Comparison of ENCODE assay signal across 19 cellular contexts in the genomic region with DNA sequence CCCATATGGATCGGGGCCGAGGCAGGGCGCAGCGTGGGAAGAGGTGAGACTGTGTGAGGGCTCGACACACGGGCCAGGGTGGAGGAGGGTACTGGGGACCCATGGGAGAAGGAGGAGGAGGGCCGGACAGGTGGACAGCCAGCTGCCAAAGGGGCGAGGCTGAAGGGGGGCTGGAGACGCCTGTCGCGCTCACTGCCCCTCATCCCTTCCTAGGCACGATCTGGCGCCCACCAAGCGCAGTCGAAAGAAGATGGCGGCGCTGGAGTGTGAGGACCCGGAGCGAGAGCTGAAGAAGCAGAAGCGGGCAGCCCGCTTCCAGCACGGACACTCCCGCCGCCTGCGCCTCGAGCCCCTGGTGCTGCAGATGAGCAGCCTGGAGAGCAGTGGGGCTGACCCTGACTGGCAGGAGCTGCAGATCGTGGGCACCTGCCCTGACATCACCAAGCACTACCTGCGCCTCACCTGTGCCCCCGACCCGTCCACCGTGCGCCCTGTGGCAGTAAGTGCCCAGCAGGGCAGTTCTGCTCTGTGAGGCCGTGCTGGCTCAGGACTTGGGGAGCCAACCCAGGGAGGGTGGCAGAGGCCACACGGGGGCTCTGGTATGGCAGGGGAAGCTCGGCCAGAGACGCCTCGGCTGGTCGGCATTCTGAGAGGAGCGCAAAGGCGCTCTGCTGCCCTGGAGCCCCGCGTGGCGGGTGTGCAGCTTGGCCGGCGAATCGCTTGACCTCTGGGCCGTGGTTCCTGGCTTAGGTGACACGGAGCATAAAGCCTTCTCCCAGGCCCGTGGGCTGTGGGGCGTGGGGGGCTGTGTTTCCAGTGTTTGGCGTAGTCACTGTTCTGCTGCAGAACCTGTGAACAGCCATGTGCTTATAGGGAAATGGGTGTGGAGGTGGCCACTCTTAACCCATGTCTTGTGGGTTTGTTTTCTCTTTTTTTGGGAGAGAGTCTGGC. TPM values are rescaled to one million over a fixed set of nuclear protein-coding genes. Genes with fewer than 3 reads are reported as not detected.
DNase-seq lines count a peak whose midpoint lies in the region; ATAC-seq, FAIRE-seq and TF ChIP-seq lines count a peak whose summit lies in the region.
"Had no signal": no experiment of that assay in that cellular context is flagged by ENCODE, and none has a peak within 500 bp of the region (broad histone marks: within the 10 kb centered on the region; RNA-seq: fewer than 3 reads in every experiment).

No MANE protein-coding gene starts in this region.

- no peak overlapping the region for H3K27ac ChIP-seq in CD8-positive, alpha-beta T cell (ENCODE audit: low read depth, low read length)
- H3K27ac ChIP-seq in GM12878 (ENCODE audit: control insufficient read depth, insufficient read depth), result no peak overlapping the region
- no peak overlapping the region for H3K27ac ChIP-seq in left lung
- H3K27ac ChIP-seq: GM23248 had no signal

- no peak for TF ChIP-seq EP300 in GM12878 (IDR thresholded peaks at IDR 0.05; ENCODE audit: borderline replicate concordance in 1 of 2, control insufficient read depth in 1 of 2, low read depth in 2 of 2, low read length in 2 of 2)

- SMC1A ChIA-PET in GM12878 (lab: Charles Lee; ENCODE audit: uncharacterized antibody, unreplicated experiment), result no interaction called here

- peaks cover 5% of the 10 kb centered on the region for H3K4me1 ChIP-seq in CD8-positive, alpha-beta T cell (ENCODE audit: insufficient read depth, low read length)
- H3K4me1 ChIP-seq in GM12878 (ENCODE audit: control insufficient read depth, insufficient read depth, low read length) (no peaks in the 10 kb centered on the region), left lung (peaks cover 7 to 35% of the 10 kb centered on the region in 2 donors)
- H3K4me1 ChIP-seq: Caco-2 had no signal

- H2AFZ ChIP-seq in GM12878 (ENCODE audit: control insufficient read depth, low read depth, low read length), result no peak overlapping the region
- H2AFZ ChIP-seq: GM23248 had no signal

- TF ChIP-seq POLR2A in GM12878 (IDR thresholded peaks at IDR 0.05; ENCODE audit: low read depth, low read length), result no peak; the same call in 1 of the 2 replicates

- TF ChIP-seq CTCF in CD8-positive, alpha-beta T cell (IDR thresholded peaks at IDR 0.05), result no peak
- TF ChIP-seq CTCF in GM12878 (IDR thresholded peaks at IDR 0.05 in 2 of 3, conservative IDR thresholded peaks at IDR 0.05 in 1 of 3; ENCODE audit: control insufficient read depth in 2 of 3, extremely low read depth in 1 of 3, insufficient read depth in 1 of 3, low read depth in 3 of 3, low read length in 3 of 3) (no peak), left lung (IDR thresholded peaks at IDR 0.05) (no peak)

- no peaks in the 10 kb centered on the region for H3K27me3 Mint-ChIP-seq in CD8-positive, alpha-beta T cell (ENCODE audit: low read depth)

- H3K9me3 ChIP-seq in CD8-positive, alpha-beta T cell (ENCODE audit: low read length), result no peaks in the 10 kb centered on the region
- H3K9me3 ChIP-seq in GM12878 (replicated peaks; ENCODE audit: control insufficient read depth, insufficient read depth, low read length), result no peaks in the 10 kb centered on the region
- no peaks in the 10 kb centered on the region for H3K9me3 ChIP-seq in left lung
- H3K9me3 ChIP-seq: Caco-2 had no signal

- in situ Hi-C loops in GM12878 (cut with MboI), result no loop called here

- H3K36me3 ChIP-seq in CD8-positive, alpha-beta T cell (ENCODE audit: insufficient read depth, low read length), result peaks cover 83% of the 10 kb centered on the region
- H3K36me3 ChIP-seq in GM12878 (ENCODE audit: control insufficient read depth in 2 of 2, insufficient read depth in 2 of 2, low read length in 1 of 2) (peaks cover 23 to 77% of the 10 kb centered on the region in 2 experiments), left lung (peaks cover 0 to 100% of the 10 kb centered on the region in 2 donors)

- intact Hi-C loops in CD8-positive, alpha-beta T cell (cut with DNase I, micrococcal nuclease), result no loop called here
- intact Hi-C loops in GM12878 (cut with micrococcal nuclease; ENCODE audit: unreplicated experiment), result no loop called here
- intact Hi-C loops in left lung (cut with DNase I), result no loop called here

- RAD21 ChIA-PET in GM12878 (lab: Charles Lee; ENCODE audit: unreplicated experiment), result no interaction called here

- peaks cover 33% of the 10 kb centered on the region for H3K4me1 Mint-ChIP-seq in CD8-positive, alpha-beta T cell (ENCODE audit: low read depth)

- H3K27me3 ChIP-seq in CD8-positive, alpha-beta T cell (ENCODE audit: insufficient read depth, low read length), result no peaks in the 10 kb centered on the region
- H3K27me3 ChIP-seq in GM12878 (replicated peaks in 1 of 2; ENCODE audit: control insufficient read depth in 2 of 2, insufficient read depth in 2 of 2, low read length in 1 of 2) (no peaks in the 10 kb centered on the region), left lung (no peaks in the 10 kb centered on the region)

- peak; percentile 7 for ATAC-seq in CD8-positive, alpha-beta T cell
- no peak for ATAC-seq in GM12878
- no peak for ATAC-seq in left lung
- ATAC-seq in HG02938 (IDR thresholded peaks at IDR 0.05; ENCODE audit: unreplicated experiment), result no peak
- ATAC-seq: HCT116 had no signal

- BruUV-seq in GM12878 (replicated peaks; lab: Mats Ljungman, UMichigan), result no TSS peak

- no peak for TF ChIP-seq RAD21 in GM12878 (IDR thresholded peaks at IDR 0.05; ENCODE audit: insufficient read depth, low read depth, low read length)

- POLR2A ChIA-PET in CD8-positive, alpha-beta T cell (lab: Charles Lee), result interaction anchor here (2.9 kb wide), 1 partner anchor 8 kb away, joined by 16 read pairs; a partner anchor contains a TSS
- POLR2A ChIA-PET in GM12878 (lab: Charles Lee), result no interaction called here

- FAIRE-seq in GM12878 (lab: Jason Lieb, UNC), result no peak

- no peaks in the 10 kb centered on the region for H3K9me3 Mint-ChIP-seq in CD8-positive, alpha-beta T cell

- H3K36me3 Mint-ChIP-seq in CD8-positive, alpha-beta T cell, result peaks cover 91% of the 10 kb centered on the region

- H4K20me1 ChIP-seq in GM12878 (ENCODE audit: control insufficient read depth, insufficient read depth), result no peaks in the 10 kb centered on the region; the same call in 1 of the 2 replicates

- no peak overlapping the region for H3K9ac ChIP-seq in GM12878 (ENCODE audit: control insufficient read depth, insufficient read depth, low read length)
- H3K9ac ChIP-seq: GM23248 had no signal

- WGBS in GM12878 (ENCODE audit: insufficient coverage, insufficient replicate concordance, low lambda C conversion rate, missing lambda C conversion rate), result 96% methylated on average over 46 of the region's 51 CpGs

- no peak overlapping the region for H3K4me2 ChIP-seq in GM12878 (ENCODE audit: control insufficient read depth, insufficient read depth)

- DNase-seq in CD8-positive, alpha-beta T cell, result no peak
- DNase-seq in GM12878 (ENCODE audit: low read depth, low spot score) (no peak), left lung (peak; percentile 19 to 77), NOMO-1 (lab: John Stamatoyannopoulos, UW; ENCODE audit: unreplicated experiment in 2 of 2) (no peak), iPS-NIHi7 (ENCODE audit: extremely low spot score) (no peak)
- DNase-seq: Caco-2; GM23248; KG1; NCI-H1436; NCI-H2029; NCI-H2171 treated with DMSO at 0.1 percent for 48 hours; NCI-H446 treated with DMSO at 0.1 percent for 48 hours; NK-92 treated with Interleukin-12 subunit alpha and Interleukin-12 subunit beta, amount 100 ng/mL, for 24 hours; OCI-M1; SIG-M5 had no signal

- CTCF ChIA-PET in CD8-positive, alpha-beta T cell (lab: Charles Lee), result no interaction called here
- CTCF ChIA-PET in GM12878 (lab: Yijun Ruan, JAX), result no interaction called here

- no peak overlapping the region for H3K4me3 ChIP-seq in CD8-positive, alpha-beta T cell (ENCODE audit: low read depth, low read length)
- no peak overlapping the region for H3K4me3 ChIP-seq in GM12878
- no peak overlapping the region for H3K4me3 ChIP-seq in left lung
- H3K4me3 ChIP-seq: GM23248 had no signal

- H3K79me2 ChIP-seq in GM12878 (ENCODE audit: control insufficient read depth, insufficient read depth, low read length), result peaks cover 9% of the 10 kb centered on the region

- H3K27ac Mint-ChIP-seq in CD8-positive, alpha-beta T cell, result no peak overlapping the region

- H3K4me3 Mint-ChIP-seq in CD8-positive, alpha-beta T cell, result no peak overlapping the region
- H3K4me3 Mint-ChIP-seq: CD14-positive monocyte had no signal

RNA-seq across cellular contexts. Expression of a gene that starts 6.9 kb away (rescaled TPM):
- total RNA-seq in CD8-positive, alpha-beta T cell, result 1 to 10 TPM; 2.3 to 2.7 TPM
- 3.4 and 4.5 TPM in 2 replicates for total RNA-seq in GM12878 (2013; cell fraction: nucleolus; rRNA removed)
- total RNA-seq in GM12878 (2014; rRNA removed) (2.9 and 4.0 TPM in 2 replicates), GM12878 (2014; rRNA removed; fragmentation: Illumina TruSeq; extraction: Trizol) (0.76 and 0.78 TPM in 2 replicates), GM12878 (2021) (2.5 and 3.5 TPM in 2 replicates), left lung (1 to 10 TPM; 5.4 to 8.8 TPM)
- polyA plus RNA-seq in GM12878 (2011; ENCODE audit: low read depth), result 0.26 TPM
- polyA plus RNA-seq in GM12878 (2011; rRNA removed) (0.09 and 0.20 TPM in 2 replicates), GM12878 (2014; fragmentation: Illumina TruSeq; extraction: Trizol) (0.11 and 0.46 TPM in 2 replicates), GM12878 (2014; fragmentation: Nextera tagmentation; extraction: Ambion mirVana) (1 to 10 TPM in 1 of 2 experiments, under 1 TPM in 1; 0.18 to 1.7 TPM), GM12878 (2014; rRNA removed) (2.1 and 2.7 TPM in 2 replicates), GM12878 (2016; fragmentation: Nextera tagmentation; extraction: Ambion mirVana) (under 1 TPM in 1 of 2 experiments, not detected in 1; 0.09 TPM)
- 0.27 and 0.55 TPM in 2 replicates for polyA plus RNA-seq in GM12878 (2011; cell fraction: cytosol; rRNA removed)
- 0.67 and 0.78 TPM in 2 replicates for polyA plus RNA-seq in GM12878 (2011; cell fraction: nucleus; rRNA removed)
- 1.1 and 1.8 TPM in 2 replicates for polyA plus RNA-seq in GM12878 (2012)
- 0.22 and 1.8 TPM in 2 replicates for polyA minus RNA-seq in GM12878 (2011; rRNA and poly(A)+ RNA removed)
- polyA minus RNA-seq in GM12878 (2011; cell fraction: cytosol; rRNA and poly(A)+ RNA removed), result 1.2 and 1.7 TPM in 2 replicates
- polyA minus RNA-seq in GM12878 (2011; cell fraction: nucleus; rRNA and poly(A)+ RNA removed), result 2.8 and 3.3 TPM in 2 replicates

RNA-seq across cellular contexts. Expression of a gene that starts 7.7 kb away (rescaled TPM):
- 100 to 1,000 TPM; 514 to 558 TPM for total RNA-seq in CD8-positive, alpha-beta T cell
- 745 and 840 TPM in 2 replicates for total RNA-seq in GM12878 (2013; cell fraction: nucleolus; rRNA removed)
- total RNA-seq in GM12878 (2014; rRNA removed), result 21.7 and 26.3 TPM in 2 replicates
- total RNA-seq in GM12878 (2014; rRNA removed; fragmentation: Illumina TruSeq; extraction: Trizol), result 11.3 and 11.5 TPM in 2 replicates
- total RNA-seq in GM12878 (2021), result 119 and 145 TPM in 2 replicates
- polyA plus RNA-seq in GM12878 (2011; ENCODE audit: low read depth), result 107 TPM
- polyA plus RNA-seq in GM12878 (2011; rRNA removed), result 16.2 and 36.4 TPM in 2 replicates
- 67.6 and 93.3 TPM in 2 replicates for polyA plus RNA-seq in GM12878 (2011; cell fraction: cytosol; rRNA removed)
- 848 and 1,111 TPM in 2 replicates for polyA plus RNA-seq in GM12878 (2011; cell fraction: nucleus; rRNA removed)
- 140 and 142 TPM in 2 replicates for polyA plus RNA-seq in GM12878 (2012)
- polyA plus RNA-seq in GM12878 (2014; fragmentation: Illumina TruSeq; extraction: Trizol), result 14.8 and 32.4 TPM in 2 replicates
- polyA plus RNA-seq in GM12878 (2014; fragmentation: Nextera tagmentation; extraction: Ambion mirVana), result 1 to 10 TPM; 2.3 to 2.5 TPM
- polyA plus RNA-seq in GM12878 (2014; rRNA removed), result 143 and 168 TPM in 2 replicates
- 10 to 100 TPM; 46.0 to 51.4 TPM for polyA plus RNA-seq in GM12878 (2016; fragmentation: Nextera tagmentation; extraction: Ambion mirVana)
- polyA minus RNA-seq in GM12878 (2011; rRNA and poly(A)+ RNA removed), result 30.6 and 63.8 TPM in 2 replicates
- polyA minus RNA-seq in GM12878 (2011; cell fraction: cytosol; rRNA and poly(A)+ RNA removed), result 25.0 and 27.4 TPM in 2 replicates
- polyA minus RNA-seq in GM12878 (2011; cell fraction: nucleus; rRNA and poly(A)+ RNA removed), result 96.6 and 120 TPM in 2 replicates
- 100 to 1,000 TPM; 138 to 144 TPM for total RNA-seq in left lung

RNA-seq across cellular contexts. Expression of a gene that starts 16.4 kb away (rescaled TPM):
- total RNA-seq in CD8-positive, alpha-beta T cell, result not detected
- total RNA-seq in GM12878 (2013; cell fraction: nucleolus; rRNA removed), result 3.9 and 7.3 TPM in 2 replicates
- total RNA-seq in GM12878 (2014; rRNA removed) (1.3 and 1.8 TPM in 2 replicates), GM12878 (2014; rRNA removed; fragmentation: Illumina TruSeq; extraction: Trizol) (1.2 TPM in 1 of 2 replicates, not detected in the other), GM12878 (2021) (1.4 and 1.5 TPM in 2 replicates), left lung (10 to 100 TPM; 20.4 to 29.8 TPM)
- polyA plus RNA-seq in GM12878 (2011; ENCODE audit: low read depth), result not detected
- polyA plus RNA-seq in GM12878 (2011; rRNA removed) (0.40 and 0.42 TPM in 2 replicates), GM12878 (2014; fragmentation: Illumina TruSeq; extraction: Trizol) (not detected in 2 replicates), GM12878 (2014; fragmentation: Nextera tagmentation; extraction: Ambion mirVana) (not detected), GM12878 (2014; rRNA removed) (1.1 and 1.4 TPM in 2 replicates), GM12878 (2016; fragmentation: Nextera tagmentation; extraction: Ambion mirVana) (not detected)
- 0.81 and 1.2 TPM in 2 replicates for polyA plus RNA-seq in GM12878 (2011; cell fraction: cytosol; rRNA removed)
- polyA plus RNA-seq in GM12878 (2011; cell fraction: nucleus; rRNA removed), result 0.23 and 0.99 TPM in 2 replicates
- 0.49 and 0.79 TPM in 2 replicates for polyA plus RNA-seq in GM12878 (2012)
- not detected in 2 replicates for polyA minus RNA-seq in GM12878 (2011; rRNA and poly(A)+ RNA removed)
- not detected in 2 replicates for polyA minus RNA-seq in GM12878 (2011; cell fraction: cytosol; rRNA and poly(A)+ RNA removed)
- not detected in 2 replicates for polyA minus RNA-seq in GM12878 (2011; cell fraction: nucleus; rRNA and poly(A)+ RNA removed)
- polyA plus RNA-seq: CD14-positive monocyte had no signal

RNA-seq across cellular contexts. Expression of a gene that starts 41.4 kb away (rescaled TPM):
- not detected for total RNA-seq in CD8-positive, alpha-beta T cell
- 0.31 and 0.81 TPM in 2 replicates for total RNA-seq in GM12878 (2013; cell fraction: nucleolus; rRNA removed)
- 0.27 TPM in 1 of 2 replicates, not detected in the other for total RNA-seq in GM12878 (2014; rRNA removed)
- total RNA-seq in GM12878 (2014; rRNA removed; fragmentation: Illumina TruSeq; extraction: Trizol), result 0.09 TPM in 1 of 2 replicates, not detected in the other
- 0.32 and 0.36 TPM in 2 replicates for total RNA-seq in GM12878 (2021)
- 0.16 TPM for polyA plus RNA-seq in GM12878 (2011; ENCODE audit: low read depth)
- not detected in 2 replicates for polyA plus RNA-seq in GM12878 (2011; rRNA removed)
- 0.08 TPM in 1 of 2 replicates, not detected in the other for polyA plus RNA-seq in GM12878 (2011; cell fraction: cytosol; rRNA removed)
- 0.23 and 0.31 TPM in 2 replicates for polyA plus RNA-seq in GM12878 (2011; cell fraction: nucleus; rRNA removed)
- 0.36 and 0.76 TPM in 2 replicates for polyA plus RNA-seq in GM12878 (2012)
- 0.01 TPM in 1 of 2 replicates, not detected in the other for polyA plus RNA-seq in GM12878 (2014; fragmentation: Illumina TruSeq; extraction: Trizol)
- under 1 TPM in 1 of 2 experiments, not detected in 1; 0.05 TPM for polyA plus RNA-seq in GM12878 (2014; fragmentation: Nextera tagmentation; extraction: Ambion mirVana)
- polyA plus RNA-seq in GM12878 (2014; rRNA removed), result 0.08 TPM in 1 of 2 replicates, not detected in the other
- under 1 TPM; 0.16 to 0.26 TPM for polyA plus RNA-seq in GM12878 (2016; fragmentation: Nextera tagmentation; extraction: Ambion mirVana)
- polyA minus RNA-seq in GM12878 (2011; rRNA and poly(A)+ RNA removed), result not detected in 2 replicates
- not detected in 2 replicates for polyA minus RNA-seq in GM12878 (2011; cell fraction: cytosol; rRNA and poly(A)+ RNA removed)
- polyA minus RNA-seq in GM12878 (2011; cell fraction: nucleus; rRNA and poly(A)+ RNA removed), result not detected in 2 replicates
- not detected for total RNA-seq in left lung
- total RNA-seq: Caco-2, GM23248, RPMI7951 had no signal
- polyA plus RNA-seq: CD14-positive monocyte had no signal

RNA-seq across cellular contexts. Expression of a gene that starts 45.9 kb away (rescaled TPM):
- total RNA-seq in CD8-positive, alpha-beta T cell, result not detected
- total RNA-seq in GM12878 (2013; cell fraction: nucleolus; rRNA removed), result not detected in 2 replicates
- not detected in 2 replicates for total RNA-seq in GM12878 (2014; rRNA removed)
- total RNA-seq in GM12878 (2014; rRNA removed; fragmentation: Illumina TruSeq; extraction: Trizol), result not detected in 2 replicates
- not detected in 2 replicates for total RNA-seq in GM12878 (2021)
- polyA plus RNA-seq in GM12878 (2011; ENCODE audit: low read depth), result not detected
- polyA plus RNA-seq in GM12878 (2011; rRNA removed), result 0.26 TPM in 1 of 2 replicates, not detected in the other
- 0.27 and 0.40 TPM in 2 replicates for polyA plus RNA-seq in GM12878 (2011; cell fraction: cytosol; rRNA removed)
- polyA plus RNA-seq in GM12878 (2011; cell fraction: nucleus; rRNA removed), result 0.54 TPM in 1 of 2 replicates, not detected in the other
- 0.18 TPM in 1 of 2 replicates, not detected in the other for polyA plus RNA-seq in GM12878 (2012)
- polyA plus RNA-seq in GM12878 (2014; fragmentation: Illumina TruSeq; extraction: Trizol), result not detected in 2 replicates
- polyA plus RNA-seq in GM12878 (2014; fragmentation: Nextera tagmentation; extraction: Ambion mirVana), result not detected
- not detected in 2 replicates for polyA plus RNA-seq in GM12878 (2014; rRNA removed)
- not detected for polyA plus RNA-seq in GM12878 (2016; fragmentation: Nextera tagmentation; extraction: Ambion mirVana)
- polyA minus RNA-seq in GM12878 (2011; rRNA and poly(A)+ RNA removed), result not detected in 2 replicates
- polyA minus RNA-seq in GM12878 (2011; cell fraction: cytosol; rRNA and poly(A)+ RNA removed), result not detected in 2 replicates
- polyA minus RNA-seq in GM12878 (2011; cell fraction: nucleus; rRNA and poly(A)+ RNA removed), result not detected in 2 replicates
- total RNA-seq in left lung, result 1 to 10 TPM; 1.0 to 1.4 TPM
- total RNA-seq: Caco-2, GM23248, RPMI7951 had no signal
- polyA plus RNA-seq: GM23248 had no signal

Comparison
In these comparisons a context has a peak if more than half of its experiments do, and no peak if none do; other contexts are left out.
1. DNase-seq: peak in left lung (2 of 2); none in CD8-positive, alpha-beta T cell (0 of 7), GM12878 (single experiment), NOMO-1 (0 of 2) and iPS-NIHi7 (single experiment).